In the genomic region with DNA sequence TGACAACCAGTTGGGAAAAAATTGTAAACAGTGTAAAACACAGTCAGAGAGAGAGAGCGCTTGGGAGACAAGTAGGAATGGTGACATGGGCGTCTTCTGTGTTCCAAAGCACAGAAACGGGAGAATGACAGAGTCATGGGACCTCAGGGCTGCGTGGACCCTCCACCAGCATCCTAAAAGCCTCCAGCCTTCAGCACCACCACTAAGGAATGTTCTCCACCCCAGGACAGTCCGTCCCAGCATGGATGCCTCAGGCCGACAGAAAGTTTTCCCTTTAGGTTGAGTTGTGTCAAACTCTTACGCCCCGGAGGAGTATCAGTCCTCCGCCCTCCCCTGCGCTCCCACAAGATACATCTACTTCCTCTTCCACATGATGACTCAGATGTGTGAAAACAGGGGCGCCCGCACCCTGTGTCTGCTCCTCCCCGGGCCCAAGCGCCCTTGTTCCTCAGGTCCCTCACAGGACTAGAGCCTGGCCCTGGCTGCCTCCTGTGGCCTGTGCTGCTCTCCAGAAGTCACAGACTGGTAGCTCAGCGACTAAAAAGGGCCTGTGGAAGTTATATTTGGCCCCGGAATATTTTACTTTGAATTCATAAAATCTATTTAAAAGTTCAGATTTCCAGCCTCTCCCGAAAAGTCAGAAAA, we compare ENCODE assay signal across 8 cellular contexts.
DNase-seq lines count a peak whose midpoint lies in the region; ATAC-seq lines count a peak whose summit lies in the region.

No MANE protein-coding gene starts in this region.

- ATAC-seq in GM18867 (IDR thresholded peaks at IDR 0.05; ENCODE audit: unreplicated experiment) (peak; percentile 89), GM21390 (IDR thresholded peaks at IDR 0.05; ENCODE audit: unreplicated experiment) (no peak), GM18873 (IDR thresholded peaks at IDR 0.05; ENCODE audit: low FRiP score, unreplicated experiment) (no peak)
- peak; percentile 96 to 97 for ATAC-seq in natural killer cell treated with Interleukin-12 subunit alpha and Interleukin-12 subunit beta and Interleukin-15 and Interleukin-18, amount 100 ng/mL, for 72 hours

- peak overlapping the region; percentile 25 for H3K4me3 Mint-ChIP-seq in activated naive CD4-positive, alpha-beta T cell treated with anti-CD3 and anti-CD28 coated beads, Interleukin-2, amount 10 ng/mL, durations not matched to agents 7 days and 5 days
- peak overlapping the region; percentile 83 for H3K4me3 Mint-ChIP-seq in natural killer cell treated with Interleukin-12 subunit alpha and Interleukin-12 subunit beta and Interleukin-15 and Interleukin-18, amount 100 ng/mL, for 72 hours

- DNase-seq in SIG-M5 treated with dmso at 0.1 percent for 504 hours (lab: John Stamatoyannopoulos, UW; ENCODE audit: unreplicated experiment) (peak; percentile 86), HAP-1 (ENCODE audit: low spot score in 2 of 2) (no peak), NCI-H1694 treated with DMSO at 0.1 percent for 48 hours (lab: John Stamatoyannopoulos, UW) (no peak)
- DNase-seq in activated naive CD4-positive, alpha-beta T cell treated with anti-CD3 and anti-CD28 coated beads, Interleukin-2, amount 10 ng/mL, durations not matched to agents 7 days and 5 days, result peak; percentile 72
- DNase-seq in natural killer cell treated with Interleukin-12 subunit alpha and Interleukin-12 subunit beta and Interleukin-15 and Interleukin-18, amount 100 ng/mL, for 72 hours (ENCODE audit: low spot score), result peak; percentile 88

- no peaks in the 10 kb centered on the region for H3K9me3 Mint-ChIP-seq in activated naive CD4-positive, alpha-beta T cell treated with anti-CD3 and anti-CD28 coated beads, Interleukin-2, amount 10 ng/mL, durations not matched to agents 7 days and 5 days
- H3K9me3 Mint-ChIP-seq in natural killer cell treated with Interleukin-12 subunit alpha and Interleukin-12 subunit beta and Interleukin-15 and Interleukin-18, amount 100 ng/mL, for 72 hours, result no peaks in the 10 kb centered on the region

- peaks cover 12% of the 10 kb centered on the region for H3K4me1 ChIP-seq in HAP-1

- in situ Hi-C loops in HAP-1 (cut with MboI; ENCODE audit: low sequenced_read_pairs), result no loop called here

- no peaks in the 10 kb centered on the region for H3K27me3 ChIP-seq in HAP-1 (ENCODE audit: low read depth)

- peaks cover 72% of the 10 kb centered on the region for H3K27me3 Mint-ChIP-seq in activated naive CD4-positive, alpha-beta T cell treated with anti-CD3 and anti-CD28 coated beads, Interleukin-2, amount 10 ng/mL, durations not matched to agents 7 days and 5 days
- H3K27me3 Mint-ChIP-seq in natural killer cell treated with Interleukin-12 subunit alpha and Interleukin-12 subunit beta and Interleukin-15 and Interleukin-18, amount 100 ng/mL, for 72 hours, result no peaks in the 10 kb centered on the region

- H3K36me3 Mint-ChIP-seq in activated naive CD4-positive, alpha-beta T cell treated with anti-CD3 and anti-CD28 coated beads, Interleukin-2, amount 10 ng/mL, durations not matched to agents 7 days and 5 days, result peaks cover 3% of the 10 kb centered on the region
- no peaks in the 10 kb centered on the region for H3K36me3 Mint-ChIP-seq in natural killer cell treated with Interleukin-12 subunit alpha and Interleukin-12 subunit beta and Interleukin-15 and Interleukin-18, amount 100 ng/mL, for 72 hours

- H3K4me1 Mint-ChIP-seq in activated naive CD4-positive, alpha-beta T cell treated with anti-CD3 and anti-CD28 coated beads, Interleukin-2, amount 10 ng/mL, durations not matched to agents 7 days and 5 days, result peaks cover 74% of the 10 kb centered on the region
- peaks cover 71 to 81% of the 10 kb centered on the region in 2 donors for H3K4me1 Mint-ChIP-seq in natural killer cell treated with Interleukin-12 subunit alpha and Interleukin-12 subunit beta and Interleukin-15 and Interleukin-18, amount 100 ng/mL, for 72 hours (ENCODE audit: low read depth in 2 of 2)

- no peak overlapping the region for H3K4me3 ChIP-seq in HAP-1

- CTCF ChIA-PET in activated naive CD4-positive, alpha-beta T cell treated with anti-CD3 and anti-CD28 coated beads, Interleukin-2, amount 10 ng/mL, durations not matched to agents 7 days and 5 days (lab: Charles Lee), result interaction anchor here (0.8 kb wide), 1 partner anchor 71 kb away, joined by 4 read pairs; no protein-coding TSS in a partner anchor

- H3K27ac Mint-ChIP-seq in activated naive CD4-positive, alpha-beta T cell treated with anti-CD3 and anti-CD28 coated beads, Interleukin-2, amount 10 ng/mL, durations not matched to agents 7 days and 5 days, result peak overlapping the region; percentile 76
- H3K27ac Mint-ChIP-seq in natural killer cell treated with Interleukin-12 subunit alpha and Interleukin-12 subunit beta and Interleukin-15 and Interleukin-18, amount 100 ng/mL, for 72 hours, result peak overlapping the region; percentile 72 to 80

- H3K36me3 ChIP-seq in HAP-1 (replicated peaks), result no peaks in the 10 kb centered on the region

- H3K9me3 ChIP-seq in HAP-1, result no peaks in the 10 kb centered on the region

Comparison
In these comparisons a context has a peak if more than half of its experiments do, and no peak if none do; other contexts are left out.
1. ATAC-seq: peak in GM18867 (single experiment) and natural killer cell treated with Interleukin-12 subunit alpha and Interleukin-12 subunit beta and Interleukin-15 and Interleukin-18, amount 100 ng/mL, for 72 hours (2 of 2); none in GM21390 (single experiment) and GM18873 (single experiment).
2. DNase-seq: peak in SIG-M5 treated with dmso at 0.1 percent for 504 hours (single experiment), activated naive CD4-positive, alpha-beta T cell treated with anti-CD3 and anti-CD28 coated beads, Interleukin-2, amount 10 ng/mL, durations not matched to agents 7 days and 5 days (single experiment) and natural killer cell treated with Interleukin-12 subunit alpha and Interleukin-12 subunit beta and Interleukin-15 and Interleukin-18, amount 100 ng/mL, for 72 hours (single experiment); none in HAP-1 (0 of 2) and NCI-H1694 treated with DMSO at 0.1 percent for 48 hours (single experiment).